ENCODE assay signal across 25 cellular contexts in the genomic region with DNA sequence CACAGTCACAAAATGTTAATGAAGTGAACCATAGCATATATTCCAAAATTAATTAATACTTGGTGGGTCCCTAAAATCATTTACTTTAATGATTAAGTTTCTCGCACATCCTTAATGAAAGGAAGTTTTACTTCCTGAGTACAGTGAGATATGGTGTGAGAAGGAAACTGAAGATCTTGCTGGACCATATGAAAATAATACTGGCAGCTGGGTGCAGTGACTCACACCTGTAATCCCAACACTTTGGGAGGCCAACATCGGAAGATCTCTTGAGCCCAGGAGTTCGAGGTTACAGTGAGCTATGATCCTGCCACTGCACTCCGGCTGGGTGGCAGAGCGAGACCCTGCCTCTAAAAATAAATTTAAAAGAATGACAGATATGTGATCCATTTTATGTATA.
DNase-seq lines count a peak whose midpoint lies in the region; ATAC-seq, FAIRE-seq and TF ChIP-seq lines count a peak whose summit lies in the region.
"Had no signal": no experiment of that assay in that cellular context is flagged by ENCODE, and none has a peak within 500 bp of the region (broad histone marks: within the 10 kb centered on the region; RNA-seq: fewer than 3 reads in every experiment).

No MANE protein-coding gene starts in this region.

- H2AFZ ChIP-seq in endothelial cell of umbilical vein (ENCODE audit: low read depth, low read length): no peak overlapping the region

- DNase-seq in NCI-H2171 treated with DMSO at 0.1 percent for 48 hours (lab: John Stamatoyannopoulos, UW) (peak; percentile 16), NCI-H2171 (lab: John Stamatoyannopoulos, UW) (no peak), LHCN-M2 (ENCODE audit: low read depth) (peak; percentile 6), endothelial cell of umbilical vein (ENCODE audit: low read depth, low spot score) (peak; percentile 39), NOMO-1 (lab: John Stamatoyannopoulos, UW; ENCODE audit: unreplicated experiment in 2 of 2) (no peak), NCI-H1694 (lab: John Stamatoyannopoulos, UW) (no peak)
- DNase-seq: 8988T; ACHN; AML-193; BE2C; CD4-positive, alpha-beta T cell; CD8-positive, alpha-beta memory T cell; DMS153; DMS79 treated with DMSO at 0.1 percent for 48 hours; GF-D8; GOT3; HFFc6 had no signal

- H3K4me2 ChIP-seq in endothelial cell of umbilical vein (ENCODE audit: insufficient read depth, low read length): peak overlapping the region; percentile 17
- H3K4me2 ChIP-seq: A549; BLaER1 treated with 17β-estradiol and CSF1 and Interleukin-3, amounts not matched to agents 10 nM and 100 nM had no signal

- FAIRE-seq in endothelial cell of umbilical vein (lab: Jason Lieb, UNC): peak; percentile 76
- FAIRE-seq: A549, D721Med, GM12891, GM18507, H54 had no signal

- CTCF ChIA-PET in endothelial cell of umbilical vein (lab: Charles Lee): interaction anchor here (0.9 kb wide), 1 partner anchor 12 kb away, joined by 3 read pairs; no protein-coding TSS in a partner anchor

- H3K27ac ChIP-seq in endothelial cell of umbilical vein (ENCODE audit: insufficient read depth, low read depth, low read length): no peak overlapping the region
- H3K27ac ChIP-seq: A549; BLaER1 treated with 17β-estradiol and CSF1 and Interleukin-3, amounts not matched to agents 10 nM and 100 nM had no signal

- ATAC-seq in HG02763 (IDR thresholded peaks at IDR 0.05; ENCODE audit: unreplicated experiment): no peak
- ATAC-seq: A549 had no signal

- no peak for TF ChIP-seq POLR2A in endothelial cell of umbilical vein (IDR thresholded peaks at IDR 0.05; ENCODE audit: low read depth, low read length)

- H3K9ac ChIP-seq in endothelial cell of umbilical vein (replicated peaks; ENCODE audit: extremely low read depth, insufficient read depth, low read length): no peak overlapping the region
- H3K9ac ChIP-seq: BLaER1 treated with 17β-estradiol and CSF1 and Interleukin-3, amounts not matched to agents 10 nM and 100 nM had no signal

- no peaks in the 10 kb centered on the region for H4K20me1 ChIP-seq in endothelial cell of umbilical vein (replicated peaks; ENCODE audit: control insufficient read depth, extremely low read depth, insufficient read depth, low read length)
- H4K20me1 ChIP-seq: BLaER1 treated with 17β-estradiol and CSF1 and Interleukin-3, amounts not matched to agents 10 nM and 100 nM had no signal

- H3K79me2 ChIP-seq in endothelial cell of umbilical vein (ENCODE audit: control insufficient read depth, insufficient read depth, low read length): no peaks in the 10 kb centered on the region

- H3K36me3 ChIP-seq in endothelial cell of umbilical vein (ENCODE audit: control insufficient read depth in 2 of 2, extremely low read depth in 1 of 2, insufficient read depth in 2 of 2, low read length in 2 of 2): no peaks in the 10 kb centered on the region
- H3K36me3 ChIP-seq: BE2C; BLaER1 treated with 17β-estradiol and CSF1 and Interleukin-3, amounts not matched to agents 10 nM and 100 nM; HAP-1 had no signal

- H3K4me1 ChIP-seq in endothelial cell of umbilical vein (ENCODE audit: control insufficient read depth, extremely low read depth, insufficient read depth, low read length): peaks cover 13% of the 10 kb centered on the region
- H3K4me1 ChIP-seq: A549; BE2C; BLaER1 treated with 17β-estradiol and CSF1 and Interleukin-3, amounts not matched to agents 10 nM and 100 nM; HAP-1 had no signal

- H3K9me3 ChIP-seq in endothelial cell of umbilical vein (replicated peaks; ENCODE audit: control insufficient read depth, insufficient read depth, low read length): no peaks in the 10 kb centered on the region
- H3K9me3 ChIP-seq: A549, BE2C, HAP-1 had no signal

- no peak for TF ChIP-seq CTCF in endothelial cell of umbilical vein (IDR thresholded peaks at IDR 0.05; ENCODE audit: extremely low read depth in 1 of 2, insufficient read depth in 1 of 2, low read depth in 1 of 2, low read length in 2 of 2)

- BruUV-seq in endothelial cell of umbilical vein (replicated peaks; lab: Mats Ljungman, UMichigan): no TSS peak

- no peak overlapping the region for H3K4me3 ChIP-seq in endothelial cell of umbilical vein (replicated peaks in 1 of 3; ENCODE audit: insufficient read depth in 1 of 3, low read depth in 1 of 3, low read length in 3 of 3)
- H3K4me3 ChIP-seq: A549; BLaER1 treated with 17β-estradiol and CSF1 and Interleukin-3, amounts not matched to agents 10 nM and 100 nM; HAP-1 had no signal

- intact Hi-C loops in endothelial cell of umbilical vein (cut with micrococcal nuclease): no loop called here

- H3K27me3 ChIP-seq in endothelial cell of umbilical vein (ENCODE audit: control insufficient read depth in 2 of 2, insufficient read depth in 2 of 2, low read length in 2 of 2): no peaks in the 10 kb centered on the region
- H3K27me3 ChIP-seq: BE2C; BLaER1 treated with 17β-estradiol and CSF1 and Interleukin-3, amounts not matched to agents 10 nM and 100 nM had no signal

- POLR2A ChIA-PET in endothelial cell of umbilical vein (lab: Charles Lee): no interaction called here

- no peaks in the 10 kb centered on the region for H3K9me1 ChIP-seq in endothelial cell of umbilical vein (replicated peaks; ENCODE audit: control insufficient read depth, extremely low read depth, insufficient read depth, low read length)

- dilution Hi-C loops in endothelial cell of umbilical vein (cut with MboI; ENCODE audit: extremely low pct_ligation_motif_present, low sequenced_read_pairs): no loop called here

TF ChIP-seq in endothelial cell of umbilical vein, 7 proteins besides CTCF, POLR2A, EP300 and RAD21:
- TF ChIP-seq EZH2 (IDR thresholded peaks at IDR 0.05; ENCODE audit: borderline replicate concordance, low read depth, low read length, severe bottlenecking) (no peak), GATA2 (IDR thresholded peaks at IDR 0.05; ENCODE audit: insufficient read depth, insufficient read length, low read depth, low read length) (peak; percentile 67), FOS (IDR thresholded peaks at IDR 0.05; ENCODE audit: borderline replicate concordance, insufficient read depth, low read length) (peak; percentile 77)

Comparison
In these comparisons a context has a peak if more than half of its experiments do, and no peak if none do; other contexts are left out.
1. DNase-seq: peak in NCI-H2171 treated with DMSO at 0.1 percent for 48 hours (single experiment), LHCN-M2 (single experiment) and endothelial cell of umbilical vein (single experiment); none in NCI-H2171 (single experiment), NOMO-1 (0 of 2) and NCI-H1694 (single experiment).